12 cellular contexts compared by ENCODE assay signal in the genomic region with DNA sequence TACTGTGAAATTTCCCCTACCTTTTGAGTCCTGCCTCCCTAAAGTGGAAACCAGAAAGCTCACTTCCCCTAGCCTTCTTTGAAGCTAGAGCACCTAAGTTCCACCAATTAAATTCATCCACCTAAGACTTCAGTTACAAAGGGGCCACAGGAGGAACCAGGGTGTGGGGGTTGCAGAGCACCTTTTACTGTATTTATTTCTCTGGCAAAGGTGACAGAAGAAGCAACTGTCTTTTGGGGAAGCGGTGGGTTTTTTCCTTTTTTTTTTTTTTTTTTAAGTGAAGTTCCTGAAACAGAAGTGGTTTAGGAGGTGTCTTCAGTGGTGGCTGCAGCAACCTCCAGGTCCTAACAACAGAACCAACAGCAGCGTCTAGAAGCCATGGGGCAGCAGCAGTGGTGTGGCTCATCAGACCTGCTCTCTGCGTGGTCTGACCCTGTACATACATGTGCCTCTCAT. TPM values are rescaled to one million over a fixed set of nuclear protein-coding genes. Genes with fewer than 3 reads are reported as not detected.
DNase-seq lines count a peak whose midpoint lies in the region; ATAC-seq and TF ChIP-seq lines count a peak whose summit lies in the region.
"Had no signal": no experiment of that assay in that cellular context is flagged by ENCODE, and none has a peak within 500 bp of the region (broad histone marks: within the 10 kb centered on the region; RNA-seq: fewer than 3 reads in every experiment).

No MANE protein-coding gene starts in this region.

- H3K9ac ChIP-seq in BLaER1 treated with 17β-estradiol and CSF1 and Interleukin-3, amounts not matched to agents 10 nM and 100 nM: peak overlapping the region in 4 of 11 experiments; percentile 1 to 20 (median 12); a peak in 3 of 22 replicates

- no peak overlapping the region for H3K27ac Mint-ChIP-seq in nephron progenitor cell

- H3K36me3 Mint-ChIP-seq in nephron progenitor cell (ENCODE audit: low read depth): no peaks in the 10 kb centered on the region

- DNase-seq in GM12864 (ENCODE audit: low read depth) (no peak), NB4 (ENCODE audit: low read depth) (peak; percentile 28), nephron progenitor cell (no peak), left lung (no peak), GM19240 (ENCODE audit: insufficient read length, low spot score) (no peak), NCI-H510A treated with DMSO at 0.1 percent for 48 hours (lab: John Stamatoyannopoulos, UW) (no peak)
- DNase-seq in effector memory CD4-positive, alpha-beta T cell: no peak
- DNase-seq: Calu3, NCI-H1694 had no signal

- peaks cover 14 to 28% (median 21%) of the 10 kb centered on the region in 10 experiments for H3K4me1 ChIP-seq in BLaER1 treated with 17β-estradiol and CSF1 and Interleukin-3, amounts not matched to agents 10 nM and 100 nM
- H3K4me1 ChIP-seq in effector memory CD4-positive, alpha-beta T cell (ENCODE audit: control insufficient read depth, insufficient read depth, low read length, poor library complexity, severe bottlenecking): peaks cover 6% of the 10 kb centered on the region
- H3K4me1 ChIP-seq in left lung: peaks cover 0 to 16% of the 10 kb centered on the region in 2 donors

- H3K4me3 Mint-ChIP-seq in nephron progenitor cell: no peak overlapping the region

- no peaks in the 10 kb centered on the region for H3K4me1 Mint-ChIP-seq in nephron progenitor cell

- 0 out of 22 replicates have a peak overlapping the region, but pooled peaks of 2 of the 11 experiments have one; percentile 5 to 9 for H3K27ac ChIP-seq in BLaER1 treated with 17β-estradiol and CSF1 and Interleukin-3, amounts not matched to agents 10 nM and 100 nM
- peak overlapping the region; percentile 12 for H3K27ac ChIP-seq in effector memory CD4-positive, alpha-beta T cell (ENCODE audit: insufficient read depth, low read length, poor library complexity, severe bottlenecking)
- peak overlapping the region in 1 of 2 donors; percentile 48 for H3K27ac ChIP-seq in left lung

- H4K20me1 ChIP-seq in BLaER1 treated with 17β-estradiol and CSF1 and Interleukin-3, amounts not matched to agents 10 nM and 100 nM: no peaks in the 10 kb centered on the region

- H3K9me3 ChIP-seq in BLaER1 treated with 17β-estradiol and CSF1 and Interleukin-3, amounts not matched to agents 10 nM and 100 nM (replicated peaks in 1 of 11): peaks cover 0 to 2% (median 0%) of the 10 kb centered on the region in 11 experiments; a peak in 2 of 22 replicates
- no peaks in the 10 kb centered on the region for H3K9me3 ChIP-seq in effector memory CD4-positive, alpha-beta T cell (ENCODE audit: control insufficient read depth, low read length)
- no peaks in the 10 kb centered on the region for H3K9me3 ChIP-seq in left lung

- no peaks in the 10 kb centered on the region for H3K9me3 Mint-ChIP-seq in nephron progenitor cell

- H3K27me3 Mint-ChIP-seq in nephron progenitor cell (ENCODE audit: low read depth, poor library complexity): peaks cover 88% of the 10 kb centered on the region

- intact Hi-C loops in left lung (cut with DNase I): no loop called here

- no peak for ATAC-seq in left lung
- ATAC-seq: Panc1, sciatic nerve had no signal

- TF ChIP-seq CTCF in GM12864 (IDR thresholded peaks at IDR 0.05; ENCODE audit: low read depth, low read length, missing control alignments) (no peak), NB4 (IDR thresholded peaks at IDR 0.05; ENCODE audit: low read depth, low read length) (no peak), nephron progenitor cell (IDR thresholded peaks at IDR 0.05) (no peak), left lung (IDR thresholded peaks at IDR 0.05) (no peak)

- H3K36me3 ChIP-seq in BLaER1 treated with 17β-estradiol and CSF1 and Interleukin-3, amounts not matched to agents 10 nM and 100 nM: peaks cover 0 to 3% (median 0%) of the 10 kb centered on the region in 11 experiments; a peak in 1 of 22 replicates
- no peaks in the 10 kb centered on the region for H3K36me3 ChIP-seq in effector memory CD4-positive, alpha-beta T cell (ENCODE audit: control insufficient read depth, insufficient read depth, low read length)
- no peaks in the 10 kb centered on the region for H3K36me3 ChIP-seq in left lung

- peak overlapping the region; percentile 2 to 63 (median 41); a peak in 21 of 22 replicates for H3K4me2 ChIP-seq in BLaER1 treated with 17β-estradiol and CSF1 and Interleukin-3, amounts not matched to agents 10 nM and 100 nM

- no peaks in the 10 kb centered on the region for H3K27me3 ChIP-seq in BLaER1 treated with 17β-estradiol and CSF1 and Interleukin-3, amounts not matched to agents 10 nM and 100 nM
- no peaks in the 10 kb centered on the region for H3K27me3 ChIP-seq in effector memory CD4-positive, alpha-beta T cell (replicated peaks; ENCODE audit: control insufficient read depth, insufficient read depth, low read length, poor library complexity, severe bottlenecking)
- H3K27me3 ChIP-seq in left lung: no peaks in the 10 kb centered on the region

- no peak for TF ChIP-seq POLR2A in NB4 (IDR thresholded peaks at IDR 0.05; ENCODE audit: extremely low read depth, insufficient read length)

- H3K4me3 ChIP-seq in BLaER1 treated with 17β-estradiol and CSF1 and Interleukin-3, amounts not matched to agents 10 nM and 100 nM: no peak overlapping the region
- H3K4me3 ChIP-seq in GM12864 (ENCODE audit: low read depth, low read length) (peak overlapping the region; percentile 10; the same call in 1 of the 2 replicates), NB4 (ENCODE audit: low read depth, low read length) (no peak overlapping the region), left lung (no peak overlapping the region)
- H3K4me3 ChIP-seq in effector memory CD4-positive, alpha-beta T cell (ENCODE audit: insufficient read depth, low read depth, low read length, poor library complexity, severe bottlenecking): no peak overlapping the region

RNA-seq across cellular contexts. Expression of a gene that starts 13.1 kb away (rescaled TPM):
- total RNA-seq in left lung: 10 to 100 TPM; 50.0 to 67.9 TPM

RNA-seq across cellular contexts. Expression of a gene that starts 13.5 kb away (rescaled TPM):
- 10 to 100 TPM; 79.3 to 99.2 TPM for total RNA-seq in left lung

RNA-seq across cellular contexts. Expression of a gene that starts 23.2 kb away (rescaled TPM):
- total RNA-seq in left lung: 100 to 1,000 TPM in 1 of 2 donors, 10 to 100 TPM in 1; 93.6 to 122 TPM

RNA-seq across cellular contexts. Expression of a gene that starts 28.5 kb away (rescaled TPM):
- total RNA-seq in left lung: 10 to 100 TPM; 75.9 to 90.0 TPM

RNA-seq across cellular contexts. Expression of a gene that starts 50.2 kb away (rescaled TPM):
- total RNA-seq in left lung: 1 to 10 TPM; 1.5 to 2.8 TPM
